8 cellular contexts compared by ENCODE assay signal in the genomic region with DNA sequence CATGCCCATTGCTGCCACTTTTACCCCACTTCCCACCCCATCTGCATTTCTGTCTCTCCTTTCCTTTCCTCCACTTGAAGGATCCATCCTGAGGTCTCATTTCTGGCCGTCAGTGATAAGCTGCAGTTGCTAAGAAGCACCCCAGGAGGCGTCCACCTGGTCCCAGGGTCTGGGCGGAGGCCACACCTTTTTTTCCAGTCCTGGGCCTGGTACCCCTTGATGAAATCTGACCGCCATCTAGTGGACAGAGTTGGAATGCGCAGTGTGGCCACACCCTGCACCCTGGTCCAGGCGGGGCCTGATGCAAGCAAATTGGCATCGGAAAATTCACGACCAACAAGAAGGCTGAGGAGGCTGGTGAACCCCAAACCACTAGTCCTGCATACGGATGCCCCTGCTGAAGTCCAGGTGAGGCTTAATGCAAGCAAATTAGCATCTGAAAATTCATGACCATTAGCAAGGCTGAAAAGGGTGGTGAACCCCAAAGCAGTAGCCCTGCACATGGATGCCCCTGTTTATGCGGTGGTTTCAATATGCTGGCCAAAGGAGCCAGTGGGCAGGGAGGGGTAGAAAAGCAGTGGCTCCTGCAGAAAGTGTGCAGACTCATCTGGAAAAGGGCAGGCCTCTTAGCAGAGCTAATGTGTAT. TPM values are rescaled to one million over a fixed set of nuclear protein-coding genes. Genes with fewer than 3 reads are reported as not detected.
DNase-seq lines count a peak whose midpoint lies in the region; ATAC-seq and TF ChIP-seq lines count a peak whose summit lies in the region.

No MANE protein-coding gene starts in this region.

- H3K27me3 ChIP-seq in endodermal cell (ENCODE audit: control insufficient read depth, insufficient read depth, low read length, poor library complexity, severe bottlenecking) = no peaks in the 10 kb centered on the region

- no peaks in the 10 kb centered on the region for H3K4me1 Mint-ChIP-seq in activated CD8-positive, alpha-beta T cell treated with anti-CD3 and anti-CD28 coated beads for 36 hours (ENCODE audit: low read depth)
- peaks cover 6% of the 10 kb centered on the region for H3K4me1 Mint-ChIP-seq in endodermal cell
- H3K4me1 Mint-ChIP-seq in stimulated activated effector memory CD8-positive, alpha-beta T cell treated with anti-CD3 and anti-CD28 coated beads, Interleukin-12 subunit alpha, Interleukin-12 subunit beta, amount 100 ng/mL, for 72 hours = peaks cover 5% of the 10 kb centered on the region

- H3K4me3 Mint-ChIP-seq in activated CD8-positive, alpha-beta T cell treated with anti-CD3 and anti-CD28 coated beads for 36 hours = no peak overlapping the region
- H3K4me3 Mint-ChIP-seq in endodermal cell = no peak overlapping the region
- H3K4me3 Mint-ChIP-seq in stimulated activated effector memory CD8-positive, alpha-beta T cell treated with anti-CD3 and anti-CD28 coated beads, Interleukin-12 subunit alpha, Interleukin-12 subunit beta, amount 100 ng/mL, for 72 hours = no peak overlapping the region

- WGBS in endodermal cell (ENCODE audit: insufficient coverage in 1 of 2, insufficient read length in 1 of 2), 2 experiments = 35% methylated on average over 7 to 10 of the region's 10 CpGs

- H3K27me3 Mint-ChIP-seq in activated CD8-positive, alpha-beta T cell treated with anti-CD3 and anti-CD28 coated beads for 36 hours = peaks cover 3% of the 10 kb centered on the region
- H3K27me3 Mint-ChIP-seq in endodermal cell (ENCODE audit: insufficient read depth) = peaks cover 1% of the 10 kb centered on the region

- no peaks in the 10 kb centered on the region for H3K36me3 ChIP-seq in endodermal cell (ENCODE audit: control insufficient read depth, insufficient read depth, low read length)

- POLR2A ChIA-PET in activated CD8-positive, alpha-beta T cell treated with anti-CD3 and anti-CD28 coated beads for 36 hours (lab: Charles Lee) = no interaction called here

- no peaks in the 10 kb centered on the region for H3K36me3 Mint-ChIP-seq in activated CD8-positive, alpha-beta T cell treated with anti-CD3 and anti-CD28 coated beads for 36 hours (ENCODE audit: low read depth)
- no peaks in the 10 kb centered on the region for H3K36me3 Mint-ChIP-seq in endodermal cell (ENCODE audit: low read depth)
- peaks cover 6% of the 10 kb centered on the region for H3K36me3 Mint-ChIP-seq in stimulated activated effector memory CD8-positive, alpha-beta T cell treated with anti-CD3 and anti-CD28 coated beads, Interleukin-12 subunit alpha, Interleukin-12 subunit beta, amount 100 ng/mL, for 72 hours

- peaks cover 3% of the 10 kb centered on the region for H3K4me1 ChIP-seq in endodermal cell (ENCODE audit: control insufficient read depth, insufficient read depth, low read length)

- no peak overlapping the region for H3K27ac ChIP-seq in endodermal cell (ENCODE audit: low read depth, low read length)

- H3K9me3 ChIP-seq in endodermal cell (ENCODE audit: control insufficient read depth, low read length) = peaks cover 9% of the 10 kb centered on the region

- no peak overlapping the region for H3K4me3 ChIP-seq in endodermal cell (ENCODE audit: low read length)

- no peak overlapping the region for H3K9ac ChIP-seq in endodermal cell (ENCODE audit: extremely low read depth, low read length, poor library complexity, severe bottlenecking)

- no peaks in the 10 kb centered on the region for H3K9me3 Mint-ChIP-seq in activated CD8-positive, alpha-beta T cell treated with anti-CD3 and anti-CD28 coated beads for 36 hours
- H3K9me3 Mint-ChIP-seq in endodermal cell = peaks cover 2% of the 10 kb centered on the region
- no peaks in the 10 kb centered on the region for H3K9me3 Mint-ChIP-seq in stimulated activated effector memory CD8-positive, alpha-beta T cell treated with anti-CD3 and anti-CD28 coated beads, Interleukin-12 subunit alpha, Interleukin-12 subunit beta, amount 100 ng/mL, for 72 hours

- DNase-seq in COR-L47 (lab: John Stamatoyannopoulos, UW) = peak; percentile 74
- peak; percentile 80 for DNase-seq in NCI-H69 (lab: John Stamatoyannopoulos, UW)
- peak; percentile 89 for DNase-seq in activated CD8-positive, alpha-beta T cell treated with anti-CD3 and anti-CD28 coated beads for 36 hours
- peak; percentile 97 for DNase-seq in endodermal cell
- DNase-seq in mucosa of gallbladder (ENCODE audit: low spot score) = peak; percentile 60
- peak; percentile 64 to 89 for DNase-seq in stimulated activated effector memory CD8-positive, alpha-beta T cell treated with anti-CD3 and anti-CD28 coated beads, Interleukin-12 subunit alpha, Interleukin-12 subunit beta, amount 100 ng/mL, for 72 hours (ENCODE audit: low spot score in 2 of 2)

- ATAC-seq in GM19372 (IDR thresholded peaks at IDR 0.05; ENCODE audit: low read depth, unreplicated experiment) (peak; percentile 99), HG03432 (IDR thresholded peaks at IDR 0.05; ENCODE audit: unreplicated experiment) (peak; percentile 97)
- peak; percentile 100 for ATAC-seq in activated CD8-positive, alpha-beta T cell treated with anti-CD3 and anti-CD28 coated beads for 36 hours
- peak; percentile 89 for ATAC-seq in stimulated activated effector memory CD8-positive, alpha-beta T cell treated with anti-CD3 and anti-CD28 coated beads, Interleukin-12 subunit alpha, Interleukin-12 subunit beta, amount 100 ng/mL, for 72 hours

- CTCF ChIA-PET in activated CD8-positive, alpha-beta T cell treated with anti-CD3 and anti-CD28 coated beads for 36 hours (lab: Charles Lee) = interaction anchor here (1.2 to 6.3 kb wide), 4 partner anchors 9 to 24 kb away, joined by 3 to 86 read pairs (median 30); no protein-coding TSS in a partner anchor

- intact Hi-C loops in activated CD8-positive, alpha-beta T cell treated with anti-CD3 and anti-CD28 coated beads for 36 hours (cut with micrococcal nuclease) = no loop called here

- no peak overlapping the region for H3K27ac Mint-ChIP-seq in activated CD8-positive, alpha-beta T cell treated with anti-CD3 and anti-CD28 coated beads for 36 hours
- no peak overlapping the region for H3K27ac Mint-ChIP-seq in endodermal cell
- no peak overlapping the region for H3K27ac Mint-ChIP-seq in stimulated activated effector memory CD8-positive, alpha-beta T cell treated with anti-CD3 and anti-CD28 coated beads, Interleukin-12 subunit alpha, Interleukin-12 subunit beta, amount 100 ng/mL, for 72 hours

- peak; percentile 86 for TF ChIP-seq CTCF in activated CD8-positive, alpha-beta T cell treated with anti-CD3 and anti-CD28 coated beads for 36 hours (IDR thresholded peaks at IDR 0.05)
- peak; percentile 96 for TF ChIP-seq CTCF in endodermal cell (conservative IDR thresholded peaks at IDR 0.05)

RNA-seq across cellular contexts. Expression of a gene that starts 43.3 kb away (rescaled TPM):
- 1 to 10 TPM; 7.4 to 8.6 TPM for total RNA-seq in activated CD8-positive, alpha-beta T cell treated with anti-CD3 and anti-CD28 coated beads for 36 hours
- 10 to 100 TPM; 18.5 to 21.3 TPM for total RNA-seq in endodermal cell
- 13.5 TPM for polyA plus RNA-seq in endodermal cell (2013, experiment 1 of 2)
- polyA plus RNA-seq in endodermal cell (2013, experiment 2 of 2) = 12.8 TPM
- 19.6 TPM for total RNA-seq in mucosa of gallbladder
